Comparison of ENCODE assay signal across 8 cellular contexts in the genomic region with DNA sequence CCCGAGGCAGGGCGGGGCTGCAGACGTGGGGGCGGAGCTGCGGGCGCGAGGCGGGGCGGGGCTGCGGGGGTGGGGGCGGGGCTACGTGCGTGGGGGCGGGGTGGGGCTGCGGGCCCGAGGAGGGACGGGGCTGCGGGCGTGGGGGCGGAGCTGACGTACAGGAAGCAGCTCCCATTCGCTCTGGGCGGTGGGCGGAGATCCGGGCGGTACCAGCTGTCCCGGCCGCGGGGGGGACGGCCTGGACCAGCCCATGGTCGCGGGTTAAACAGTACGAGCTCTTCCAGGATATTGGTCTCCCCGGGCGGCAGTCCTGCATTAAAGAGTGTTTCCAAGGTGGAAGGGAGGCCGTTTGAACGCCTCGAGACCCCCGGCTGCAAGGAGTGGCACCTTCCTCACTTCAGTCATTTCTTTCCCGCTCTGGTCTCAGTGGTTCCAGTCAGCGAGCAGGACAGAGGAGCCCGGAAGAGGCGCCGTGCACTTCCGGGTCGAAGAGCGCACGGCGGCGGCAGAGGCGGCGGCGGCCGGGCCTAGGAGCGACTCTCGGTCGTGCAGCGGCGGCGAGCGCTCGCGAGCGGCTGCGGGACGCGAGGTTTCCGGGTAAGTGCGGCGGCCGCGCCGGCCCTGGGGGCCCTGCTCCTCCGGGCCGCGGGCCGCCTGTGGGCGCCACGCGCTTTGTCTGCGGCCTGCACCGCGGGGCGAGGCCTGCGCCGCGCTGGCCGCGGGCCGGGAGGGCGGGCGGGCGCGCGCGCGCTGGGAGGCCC. TPM values are rescaled to one million over a fixed set of nuclear protein-coding genes. Genes with fewer than 3 reads are reported as not detected.
A peak's percentile ranks its signal among the peaks of the same experiment; 100 is the strongest.
DNase-seq lines count a peak whose midpoint lies in the region; ATAC-seq and TF ChIP-seq lines count a peak whose summit lies in the region.

A gene with protein sequence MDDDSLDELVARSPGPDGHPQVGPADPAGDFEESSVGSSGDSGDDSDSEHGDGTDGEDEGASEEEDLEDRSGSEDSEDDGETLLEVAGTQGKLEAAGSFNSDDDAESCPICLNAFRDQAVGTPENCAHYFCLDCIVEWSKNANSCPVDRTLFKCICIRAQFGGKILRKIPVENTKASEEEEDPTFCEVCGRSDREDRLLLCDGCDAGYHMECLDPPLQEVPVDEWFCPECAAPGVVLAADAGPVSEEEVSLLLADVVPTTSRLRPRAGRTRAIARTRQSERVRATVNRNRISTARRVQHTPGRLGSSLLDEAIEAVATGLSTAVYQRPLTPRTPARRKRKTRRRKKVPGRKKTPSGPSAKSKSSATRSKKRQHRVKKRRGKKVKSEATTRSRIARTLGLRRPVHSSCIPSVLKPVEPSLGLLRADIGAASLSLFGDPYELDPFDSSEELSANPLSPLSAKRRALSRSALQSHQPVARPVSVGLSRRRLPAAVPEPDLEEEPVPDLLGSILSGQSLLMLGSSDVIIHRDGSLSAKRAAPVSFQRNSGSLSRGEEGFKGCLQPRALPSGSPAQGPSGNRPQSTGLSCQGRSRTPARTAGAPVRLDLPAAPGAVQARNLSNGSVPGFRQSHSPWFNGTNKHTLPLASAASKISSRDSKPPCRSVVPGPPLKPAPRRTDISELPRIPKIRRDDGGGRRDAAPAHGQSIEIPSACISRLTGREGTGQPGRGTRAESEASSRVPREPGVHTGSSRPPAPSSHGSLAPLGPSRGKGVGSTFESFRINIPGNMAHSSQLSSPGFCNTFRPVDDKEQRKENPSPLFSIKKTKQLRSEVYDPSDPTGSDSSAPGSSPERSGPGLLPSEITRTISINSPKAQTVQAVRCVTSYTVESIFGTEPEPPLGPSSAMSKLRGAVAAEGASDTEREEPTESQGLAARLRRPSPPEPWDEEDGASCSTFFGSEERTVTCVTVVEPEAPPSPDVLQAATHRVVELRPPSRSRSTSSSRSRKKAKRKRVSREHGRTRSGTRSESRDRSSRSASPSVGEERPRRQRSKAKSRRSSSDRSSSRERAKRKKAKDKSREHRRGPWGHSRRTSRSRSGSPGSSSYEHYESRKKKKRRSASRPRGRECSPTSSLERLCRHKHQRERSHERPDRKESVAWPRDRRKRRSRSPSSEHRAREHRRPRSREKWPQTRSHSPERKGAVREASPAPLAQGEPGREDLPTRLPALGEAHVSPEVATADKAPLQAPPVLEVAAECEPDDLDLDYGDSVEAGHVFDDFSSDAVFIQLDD (N-terminal part only) (plus strand): TSS at position 475 of the 761 bp plus-strand sequence. CDS start 5,043 bp downstream, outside the sequence.

- H3K4me3 ChIP-seq in H7 (ENCODE audit: insufficient read depth, low read depth, low read length) (peak within 1 kb of the TSS; percentile 91), fibroblast of pulmonary artery (replicated peaks; ENCODE audit: low read depth, low read length) (peak within 1 kb of the TSS; percentile 91)

- peaks cover 2% of the 10 kb centered on the region for H3K36me3 Mint-ChIP-seq in nephron (ENCODE audit: low read depth)

- H3K27ac Mint-ChIP-seq in nephron = peak within 1 kb of the TSS; percentile 97 to 99 (median 98)

- H3K4me3 Mint-ChIP-seq in nephron = peak within 1 kb of the TSS; percentile 89 to 94 (median 92)

- H3K9me3 Mint-ChIP-seq in nephron = no peaks in the 10 kb centered on the region

- DNase-seq in ELF-1 (ENCODE audit: low read depth, low spot score) (peak; percentile 95), H7 (peak; percentile 100), M059J (ENCODE audit: low read depth) (peak; percentile 89), fibroblast of pulmonary artery (ENCODE audit: low read depth) (peak; percentile 96)
- peak; percentile 91 for DNase-seq in activated T-helper 9 cell treated with anti-CD3 and anti-CD28 coated beads, Interleukin-2, amount 50 U/mL, for 16 hours (ENCODE audit: low read depth)
- DNase-seq in stimulated activated naive CD8-positive, alpha-beta T cell treated with anti-CD3 and anti-CD28 coated beads, Interleukin-15, Interleukin-2, amounts not matched to agents 100 U/mL and 50 U/mL, for 24 hours = peak; percentile 97

- ATAC-seq in stimulated activated naive CD8-positive, alpha-beta T cell treated with anti-CD3 and anti-CD28 coated beads, Interleukin-15, Interleukin-2, amounts not matched to agents 100 U/mL and 50 U/mL, for 24 hours = peak; percentile 92

- H3K4me1 Mint-ChIP-seq in nephron = peaks cover 28% of the 10 kb centered on the region

- peaks cover under 1% of the 10 kb centered on the region; the same call in 1 of the 2 replicates for H3K36me3 ChIP-seq in H7 (replicated peaks; ENCODE audit: control insufficient read depth, insufficient read depth, low read length)

- H3K27me3 Mint-ChIP-seq in nephron (ENCODE audit: low read depth) = peaks cover 22% of the 10 kb centered on the region

- TF ChIP-seq POLR2A in Raji (IDR thresholded peaks at IDR 0.05; ENCODE audit: insufficient read depth, low read depth, low read length) = peak; percentile 73

- H3K27me3 ChIP-seq in H7 (ENCODE audit: control insufficient read depth, insufficient read depth, low read length) = peaks cover 18% of the 10 kb centered on the region

- no peak for TF ChIP-seq CTCF in fibroblast of pulmonary artery (IDR thresholded peaks at IDR 0.05; ENCODE audit: low read length, missing control alignments)
- no peak for TF ChIP-seq CTCF in nephron (IDR thresholded peaks at IDR 0.05; ENCODE audit: unreplicated experiment in 3 of 3)

RNA-seq across cellular contexts. Expression of the gene that starts here (rescaled TPM):
- 37.5 and 42.1 TPM in 2 replicates for total RNA-seq in H7 (2014; rRNA removed; shearing (Covaris generic))
- total RNA-seq in M059J (2014; rRNA removed; shearing (Covaris generic)) = 17.0 and 24.3 TPM in 2 replicates

Comparison
In these comparisons a context has a peak if more than half of its experiments do, and no peak if none do; other contexts are left out.
1. Peak in every context shown above with its lines: DNase-seq, ATAC-seq and H3K4me3 ChIP-seq.